In genomic region chr7:55250313-55250712, GRCh38 we compare ENCODE assay signal across 9 cellular contexts.
DNase-seq lines count a peak whose midpoint lies in the region; ATAC-seq and TF ChIP-seq lines count a peak whose summit lies in the region.
"Had no signal": no experiment of that assay in that cellular context is flagged by ENCODE, and none has a peak within 500 bp of the region (broad histone marks: within the 10 kb centered on the region; RNA-seq: fewer than 3 reads in every experiment).

No MANE protein-coding gene starts in this region.

- no peak overlapping the region for H3K4me3 ChIP-seq in right atrium auricular region

- no peaks in the 10 kb centered on the region for H3K36me3 Mint-ChIP-seq in glutamatergic neuron (ENCODE audit: unreplicated experiment)
- no peaks in the 10 kb centered on the region for H3K36me3 Mint-ChIP-seq in CD4-positive, alpha-beta T cell (ENCODE audit: low read depth)

- no peaks in the 10 kb centered on the region for H3K27me3 ChIP-seq in right atrium auricular region
- H3K27me3 ChIP-seq in CD4-positive, alpha-beta T cell (ENCODE audit: control insufficient read depth, insufficient read depth, low read length): peaks cover 40% of the 10 kb centered on the region

- H3K4me1 Mint-ChIP-seq in glutamatergic neuron (ENCODE audit: low read depth, unreplicated experiment): no peaks in the 10 kb centered on the region
- peaks cover 2% of the 10 kb centered on the region for H3K4me1 Mint-ChIP-seq in CD4-positive, alpha-beta T cell (ENCODE audit: low read depth)

- CTCF ChIA-PET in CD4-positive, alpha-beta T cell (lab: Charles Lee): no interaction called here

- intact Hi-C loops in left cardiac atrium (cut with DNase I): loop anchor here (10.0 kb wide), 3 partner anchors 156 to 406 kb away; no protein-coding TSS in a partner anchor
- intact Hi-C loops in CD4-positive, alpha-beta T cell (cut with DNase I, micrococcal nuclease): loop anchor here in 1 of 2 experiments (10.0 kb wide), 1 partner anchor 714 kb away; the partner anchor contains the start of gene NIPSNAP2

- no peak for ATAC-seq in left cardiac atrium
- no peak for ATAC-seq in CD4-positive, alpha-beta T cell (ENCODE audit: poor library complexity)
- no peak for ATAC-seq in GM21423 (IDR thresholded peaks at IDR 0.05; ENCODE audit: unreplicated experiment)

- peaks cover 14% of the 10 kb centered on the region for H3K27me3 Mint-ChIP-seq in glutamatergic neuron (ENCODE audit: unreplicated experiment)
- peaks cover 59% of the 10 kb centered on the region for H3K27me3 Mint-ChIP-seq in CD4-positive, alpha-beta T cell

- peaks cover 0 to 10% of the 10 kb centered on the region in 2 donors for H3K4me1 ChIP-seq in right atrium auricular region

- peak in 1 of 2 donors; percentile 51 for TF ChIP-seq CTCF in right atrium auricular region (IDR thresholded peaks at IDR 0.05)
- peak; percentile 49 for TF ChIP-seq CTCF in glutamatergic neuron (IDR thresholded peaks at IDR 0.05; ENCODE audit: partially characterized antibody, unreplicated experiment)
- no peak for TF ChIP-seq CTCF in CD4-positive, alpha-beta T cell (IDR thresholded peaks at IDR 0.05)

- H3K36me3 ChIP-seq in right atrium auricular region: no peaks in the 10 kb centered on the region

- H3K27ac Mint-ChIP-seq in glutamatergic neuron (ENCODE audit: unreplicated experiment): no peak overlapping the region
- H3K27ac Mint-ChIP-seq in CD4-positive, alpha-beta T cell: no peak overlapping the region

- POLR2A ChIA-PET in CD4-positive, alpha-beta T cell (lab: Charles Lee): no interaction called here

- DNase-seq in right atrium auricular region (ENCODE audit: low spot score): peak; percentile 54
- DNase-seq in left cardiac atrium: no peak
- DNase-seq in RKO (ENCODE audit: low spot score): peak; percentile 60
- DNase-seq in glutamatergic neuron: peak; percentile 55
- DNase-seq in NCI-H524 treated with DMSO at 0.1 percent for 48 hours (lab: John Stamatoyannopoulos, UW): no peak
- DNase-seq in CD4-positive, alpha-beta T cell: no peak
- DNase-seq in CD1c-positive myeloid dendritic cell (ENCODE audit: extremely low spot score): no peak

- H3K9me3 Mint-ChIP-seq in glutamatergic neuron (ENCODE audit: unreplicated experiment): peaks cover 4% of the 10 kb centered on the region
- no peaks in the 10 kb centered on the region for H3K9me3 Mint-ChIP-seq in CD4-positive, alpha-beta T cell

- no peak overlapping the region for H3K27ac ChIP-seq in right atrium auricular region
- H3K27ac ChIP-seq in CD4-positive, alpha-beta T cell (ENCODE audit: low read depth, low read length): no peak overlapping the region
- H3K27ac ChIP-seq: HL-60 had no signal

- H3K9me3 ChIP-seq in right atrium auricular region: no peaks in the 10 kb centered on the region
- H3K9me3 ChIP-seq in CD4-positive, alpha-beta T cell (ENCODE audit: control insufficient read depth, low read length): no peaks in the 10 kb centered on the region

- no peak overlapping the region for H3K4me3 Mint-ChIP-seq in glutamatergic neuron (ENCODE audit: unreplicated experiment)
- H3K4me3 Mint-ChIP-seq in CD4-positive, alpha-beta T cell: no peak overlapping the region

Comparison
In these comparisons a context has a peak if more than half of its experiments do, and no peak if none do; other contexts are left out.
1. DNase-seq: peak in right atrium auricular region (single experiment), RKO (single experiment) and glutamatergic neuron (single experiment); none in left cardiac atrium (single experiment), NCI-H524 treated with DMSO at 0.1 percent for 48 hours (single experiment), CD4-positive, alpha-beta T cell (0 of 10) and CD1c-positive myeloid dendritic cell (single experiment).